ENCODE assay signal across 29 cellular contexts in genomic region chr2:112633708-112634107, GRCh38. TPM values are rescaled to one million over a fixed set of nuclear protein-coding genes. Genes with fewer than 3 reads are reported as not detected.
DNase-seq lines count a peak whose midpoint lies in the region; ATAC-seq and TF ChIP-seq lines count a peak whose summit lies in the region.
"Had no signal": no experiment of that assay in that cellular context is flagged by ENCODE, and none has a peak within 500 bp of the region (broad histone marks: within the 10 kb centered on the region; RNA-seq: fewer than 3 reads in every experiment).

No MANE protein-coding gene starts in this region.

- CTCF ChIA-PET in activated CD4-positive, alpha-beta T cell treated with anti-CD3 and anti-CD28 coated beads for 36 hours (lab: Charles Lee): interaction anchor here (0.6 to 12.0 kb wide), 10 partner anchors 8 to 447 kb away, joined by 3 to 185 read pairs (median 4); partner anchors contain the start of gene SLC20A1

- peaks cover 73% of the 10 kb centered on the region for H3K4me1 Mint-ChIP-seq in activated CD4-positive, alpha-beta T cell treated with anti-CD3 and anti-CD28 coated beads for 36 hours
- H3K4me1 Mint-ChIP-seq in CD4-positive, CD25-positive, alpha-beta regulatory T cell: peaks cover 5 to 53% (median 40%) of the 10 kb centered on the region in 4 donors
- H3K4me1 Mint-ChIP-seq in chondrocyte (ENCODE audit: low read depth) (peaks cover 39% of the 10 kb centered on the region), nephron (peaks cover 19% of the 10 kb centered on the region)

- intact Hi-C loops in activated CD4-positive, alpha-beta T cell treated with anti-CD3 and anti-CD28 coated beads for 36 hours (cut with DNase I, micrococcal nuclease): loop anchor here in 1 of 2 experiments (5.0 kb wide), 1 partner anchor 74 kb away; no protein-coding TSS in a partner anchor

- no peak for TF ChIP-seq CTCF in chondrocyte (IDR thresholded peaks at IDR 0.05)
- no peak for TF ChIP-seq CTCF in nephron (IDR thresholded peaks at IDR 0.05; ENCODE audit: unreplicated experiment in 3 of 3)
- TF ChIP-seq CTCF in tibial nerve (IDR thresholded peaks at IDR 0.05): no peak

- H3K4me3 Mint-ChIP-seq in activated CD4-positive, alpha-beta T cell treated with anti-CD3 and anti-CD28 coated beads for 36 hours: no peak overlapping the region
- H3K4me3 Mint-ChIP-seq in CD4-positive, CD25-positive, alpha-beta regulatory T cell: peak overlapping the region in 2 of 4 donors; percentile 22 to 44
- H3K4me3 Mint-ChIP-seq in chondrocyte (ENCODE audit: unreplicated experiment) (no peak overlapping the region), nephron (no peak overlapping the region)
- H3K4me3 Mint-ChIP-seq: activated B cell treated with CpG ODN at 0.5 μM for 24 hours; activated T-cell treated with anti-CD3 and anti-CD28 coated beads, Interleukin-2, amount 50 U/mL, for 4 hours; mesothelial cell of epicardium; stimulated activated naive CD8-positive, alpha-beta T cell treated with anti-CD3 and anti-CD28 coated beads, Interleukin-15, Interleukin-2, amounts not matched to agents 100 ng/mL and 50 ng/mL, for 24 hours had no signal

- H3K4me3 ChIP-seq in CD4-positive, CD25-positive, alpha-beta regulatory T cell (ENCODE audit: low read depth, low read length): no peak overlapping the region
- H3K4me3 ChIP-seq in tibial nerve: no peak overlapping the region
- H3K4me3 ChIP-seq: body of pancreas, tibial artery had no signal

- H3K36me3 Mint-ChIP-seq in activated CD4-positive, alpha-beta T cell treated with anti-CD3 and anti-CD28 coated beads for 36 hours (ENCODE audit: low read depth): no peaks in the 10 kb centered on the region
- no peaks in the 10 kb centered on the region for H3K36me3 Mint-ChIP-seq in CD4-positive, CD25-positive, alpha-beta regulatory T cell
- no peaks in the 10 kb centered on the region for H3K36me3 Mint-ChIP-seq in chondrocyte (ENCODE audit: low read depth)
- H3K36me3 Mint-ChIP-seq in nephron (ENCODE audit: low read depth): no peaks in the 10 kb centered on the region
- H3K36me3 Mint-ChIP-seq: mesothelial cell of epicardium had no signal

- no peaks in the 10 kb centered on the region for H3K9me3 Mint-ChIP-seq in activated CD4-positive, alpha-beta T cell treated with anti-CD3 and anti-CD28 coated beads for 36 hours (ENCODE audit: low read depth)
- no peaks in the 10 kb centered on the region for H3K9me3 Mint-ChIP-seq in CD4-positive, CD25-positive, alpha-beta regulatory T cell
- H3K9me3 Mint-ChIP-seq in chondrocyte (ENCODE audit: low read depth) (no peaks in the 10 kb centered on the region), nephron (no peaks in the 10 kb centered on the region)
- H3K9me3 Mint-ChIP-seq: activated B cell treated with CpG ODN at 0.5 μM for 24 hours; activated T-cell treated with anti-CD3 and anti-CD28 coated beads, Interleukin-2, amount 50 U/mL, for 4 hours; mesothelial cell of epicardium; stimulated activated naive CD8-positive, alpha-beta T cell treated with anti-CD3 and anti-CD28 coated beads, Interleukin-15, Interleukin-2, amounts not matched to agents 100 ng/mL and 50 ng/mL, for 24 hours had no signal

- peak overlapping the region; percentile 10 for H3K27ac Mint-ChIP-seq in activated CD4-positive, alpha-beta T cell treated with anti-CD3 and anti-CD28 coated beads for 36 hours
- H3K27ac Mint-ChIP-seq in CD4-positive, CD25-positive, alpha-beta regulatory T cell: peak overlapping the region in 2 of 3 donors; percentile 54 to 71
- H3K27ac Mint-ChIP-seq in chondrocyte (ENCODE audit: unreplicated experiment) (peak overlapping the region; percentile 61), nephron (peak overlapping the region in 2 of 3 experiments; percentile 44 to 92)
- H3K27ac Mint-ChIP-seq: activated B cell treated with CpG ODN at 0.5 μM for 24 hours; mesothelial cell of epicardium; stimulated activated naive CD8-positive, alpha-beta T cell treated with anti-CD3 and anti-CD28 coated beads, Interleukin-15, Interleukin-2, amounts not matched to agents 100 ng/mL and 50 ng/mL, for 24 hours had no signal

- 90 to 92% methylated on average over 5 of the region's 5 CpGs for WGBS in tibial nerve, 2 donors

- no peak for DNase-seq in activated CD4-positive, alpha-beta T cell treated with anti-CD3 and anti-CD28 coated beads for 36 hours
- DNase-seq in activated CD4-positive, alpha-beta T cell treated with anti-CD3 and anti-CD28 coated beads, Interleukin-2, amount 50 U/mL, for 1 hour: no peak
- no peak for DNase-seq in CD4-positive, CD25-positive, alpha-beta regulatory T cell
- DNase-seq in chondrocyte (ENCODE audit: low spot score) (no peak), tibial nerve (ENCODE audit: low spot score in 2 of 2) (no peak), SW480 (ENCODE audit: low spot score) (no peak)
- DNase-seq: 8988T; activated B cell treated with CpG ODN at 0.5 μM for 24 hours; activated CD8-positive, alpha-beta memory T cell treated with anti-CD3 and anti-CD28 coated beads for 24 hours; activated T-cell treated with anti-CD3 and anti-CD28 coated beads, Interleukin-2, amount 50 U/mL, for 4 hours; AML-193; body of pancreas; COR-L47; effector CD8-positive, alpha-beta T cell; foreskin melanocyte; GDM1; GOT3; KG1; NCI-H1436; NCI-H2107; NCI-H446 had no signal

- peaks cover 27% of the 10 kb centered on the region for H3K4me1 ChIP-seq in CD4-positive, CD25-positive, alpha-beta regulatory T cell (ENCODE audit: control insufficient read depth, insufficient read depth, low read length, poor library complexity, severe bottlenecking)
- peaks cover 0 to 9% (median 6%) of the 10 kb centered on the region in 4 donors for H3K4me1 ChIP-seq in tibial nerve
- H3K4me1 ChIP-seq: body of pancreas, parathyroid adenoma had no signal

- ATAC-seq in activated CD4-positive, alpha-beta T cell treated with anti-CD3 and anti-CD28 coated beads for 36 hours: no peak
- no peak for ATAC-seq in CD4-positive, CD25-positive, alpha-beta regulatory T cell (ENCODE audit: low read depth in 2 of 2)
- no peak for ATAC-seq in GM21528 (IDR thresholded peaks at IDR 0.05; ENCODE audit: low FRiP score, unreplicated experiment)
- ATAC-seq: activated T-cell treated with anti-CD3 and anti-CD28 coated beads, Interleukin-2, amount 50 U/mL, for 4 hours; body of pancreas; left lobe of liver; right cardiac atrium had no signal

- no peaks in the 10 kb centered on the region for H3K27me3 ChIP-seq in CD4-positive, CD25-positive, alpha-beta regulatory T cell (ENCODE audit: control insufficient read depth, insufficient read depth, low read length)
- no peaks in the 10 kb centered on the region for H3K27me3 ChIP-seq in tibial nerve
- H3K27me3 ChIP-seq: body of pancreas had no signal

- H3K9me3 ChIP-seq in CD4-positive, CD25-positive, alpha-beta regulatory T cell (ENCODE audit: control insufficient read depth in 2 of 2, low read length in 2 of 2): no peaks in the 10 kb centered on the region
- no peaks in the 10 kb centered on the region for H3K9me3 ChIP-seq in tibial nerve
- H3K9me3 ChIP-seq: body of pancreas, tibial artery had no signal

- H3K36me3 ChIP-seq in CD4-positive, CD25-positive, alpha-beta regulatory T cell (ENCODE audit: control insufficient read depth, insufficient read depth, low read length): no peaks in the 10 kb centered on the region
- H3K36me3 ChIP-seq in tibial nerve: no peaks in the 10 kb centered on the region
- H3K36me3 ChIP-seq: tibial artery had no signal

- peaks cover 2% of the 10 kb centered on the region for H3K27me3 Mint-ChIP-seq in activated CD4-positive, alpha-beta T cell treated with anti-CD3 and anti-CD28 coated beads for 36 hours
- H3K27me3 Mint-ChIP-seq in CD4-positive, CD25-positive, alpha-beta regulatory T cell: peaks cover 5% of the 10 kb centered on the region
- H3K27me3 Mint-ChIP-seq in chondrocyte (ENCODE audit: low read depth): no peaks in the 10 kb centered on the region
- peaks cover 17% of the 10 kb centered on the region for H3K27me3 Mint-ChIP-seq in nephron (ENCODE audit: low read depth)
- H3K27me3 Mint-ChIP-seq: activated B cell treated with CpG ODN at 0.5 μM for 24 hours had no signal

- TF ChIP-seq POLR2A in tibial nerve (IDR thresholded peaks at IDR 0.05): no peak

- TF ChIP-seq EP300 in tibial nerve (IDR thresholded peaks at IDR 0.05): no peak

- no peak overlapping the region for H3K27ac ChIP-seq in CD4-positive, CD25-positive, alpha-beta regulatory T cell (ENCODE audit: insufficient read depth, low read length, poor library complexity, severe bottlenecking)
- H3K27ac ChIP-seq in tibial nerve: no peak overlapping the region
- H3K27ac ChIP-seq: body of pancreas, parathyroid adenoma, tibial artery had no signal

- POLR2A ChIA-PET in activated CD4-positive, alpha-beta T cell treated with anti-CD3 and anti-CD28 coated beads for 36 hours (lab: Charles Lee): interaction anchor here (3.5 kb wide), 1 partner anchor 12 kb away, joined by 28 read pairs; the partner anchor contains the start of gene SLC20A1

RNA-seq across cellular contexts. Expression of gene SLC20A1, which starts 12.0 kb away (rescaled TPM):
- total RNA-seq in activated CD4-positive, alpha-beta T cell treated with anti-CD3 and anti-CD28 coated beads for 36 hours: 10 to 100 TPM; 69.3 to 69.6 TPM
- total RNA-seq in CD4-positive, CD25-positive, alpha-beta regulatory T cell: 130 TPM
- 10 to 100 TPM; 18.1 to 30.7 (median 24.9) TPM for polyA plus RNA-seq in CD4-positive, CD25-positive, alpha-beta regulatory T cell
- total RNA-seq in chondrocyte (62.2 to 94.5 TPM (median 63.0 TPM) in 3 replicates), tibial nerve (10 to 100 TPM; 19.3 to 50.5 (median 32.8) TPM)

RNA-seq across cellular contexts. Expression of gene CHCHD5, which starts 49.3 kb away (rescaled TPM):
- 10 to 100 TPM; 34.4 to 37.0 TPM for total RNA-seq in activated CD4-positive, alpha-beta T cell treated with anti-CD3 and anti-CD28 coated beads for 36 hours
- 18.2 TPM for total RNA-seq in CD4-positive, CD25-positive, alpha-beta regulatory T cell
- 10 to 100 TPM; 48.0 to 76.7 (median 70.0) TPM for polyA plus RNA-seq in CD4-positive, CD25-positive, alpha-beta regulatory T cell
- total RNA-seq in chondrocyte (16.9 to 22.7 TPM (median 22.4 TPM) in 3 replicates), tibial nerve (10 to 100 TPM in 3 of 4 donors, 1 to 10 TPM in 1; 4.3 to 30.6 (median 17.9) TPM)

Comparison
In these comparisons a context has a peak if more than half of its experiments do, and no peak if none do; other contexts are left out.
1. H3K27ac Mint-ChIP-seq: peak in every context shown above with its lines; median percentile 68 in nephron; 62 in CD4-positive, CD25-positive, alpha-beta regulatory T cell; 61 in chondrocyte; 10 in activated CD4-positive, alpha-beta T cell treated with anti-CD3 and anti-CD28 coated beads for 36 hours.